Comparison of ENCODE assay signal across 8 cellular contexts in the genomic region with DNA sequence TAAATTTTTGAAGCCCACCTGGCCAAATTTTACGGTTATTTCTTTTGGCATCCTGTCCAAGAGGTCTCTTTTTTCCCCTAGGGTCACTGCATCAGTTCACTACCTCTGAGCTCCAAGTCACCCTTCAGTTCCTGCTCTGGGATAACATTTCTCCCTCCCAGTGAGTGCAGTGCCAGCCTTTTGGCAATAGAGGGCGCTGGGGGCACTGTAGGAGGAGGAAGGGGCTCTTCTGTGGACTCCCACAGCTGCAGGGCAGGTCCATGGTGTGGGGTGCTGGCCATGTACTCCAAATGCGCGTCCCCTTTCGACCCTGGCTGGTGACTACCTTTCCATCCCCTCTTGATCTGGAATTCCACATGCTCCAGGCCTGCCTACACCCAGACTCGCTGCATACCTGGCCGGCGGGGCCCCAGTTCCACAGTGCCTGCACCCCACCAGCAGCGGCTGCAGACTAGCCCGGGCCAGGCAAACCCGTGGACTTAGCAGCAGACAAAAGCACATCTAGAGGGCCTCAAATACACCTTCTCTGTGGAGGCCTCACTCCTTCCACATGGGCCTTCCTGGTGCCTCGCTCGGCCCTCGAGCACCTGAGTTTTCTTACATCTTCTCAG. TPM values are rescaled to one million over a fixed set of nuclear protein-coding genes. Genes with fewer than 3 reads are reported as not detected.
DNase-seq lines count a peak whose midpoint lies in the region; ATAC-seq lines count a peak whose summit lies in the region.

No MANE protein-coding gene starts in this region.

- H3K4me3 Mint-ChIP-seq in activated CD8-positive, alpha-beta T cell treated with anti-CD3 and anti-CD28 coated beads, Interleukin-2, amount 10 ng/mL, durations not matched to agents 7 days and 5 days = no peak overlapping the region

- no peaks in the 10 kb centered on the region for H3K9me3 Mint-ChIP-seq in activated CD8-positive, alpha-beta T cell treated with anti-CD3 and anti-CD28 coated beads, Interleukin-2, amount 10 ng/mL, durations not matched to agents 7 days and 5 days (ENCODE audit: insufficient read depth)

- no peak for ATAC-seq in activated CD8-positive, alpha-beta T cell treated with anti-CD3 and anti-CD28 coated beads, Interleukin-2, amount 10 ng/mL, durations not matched to agents 7 days and 5 days
- no peak for ATAC-seq in activated CD4-positive, CD25-positive, alpha-beta regulatory T cell treated with anti-CD3 and anti-CD28 coated beads, Interleukin-2, amount 50 U/mL, for 24 hours
- no peak for ATAC-seq in GM18520 (IDR thresholded peaks at IDR 0.05; ENCODE audit: unreplicated experiment)

- CTCF ChIA-PET in activated CD8-positive, alpha-beta T cell treated with anti-CD3 and anti-CD28 coated beads, Interleukin-2, amount 10 ng/mL, durations not matched to agents 7 days and 5 days (lab: Charles Lee) = interaction anchor here (0.6 to 2.1 kb wide), 10 partner anchors 8 to 421 kb away, joined by 3 to 10 read pairs (median 4); partner anchors contain the start of gene NINJ1

- H3K27me3 Mint-ChIP-seq in activated CD8-positive, alpha-beta T cell treated with anti-CD3 and anti-CD28 coated beads, Interleukin-2, amount 10 ng/mL, durations not matched to agents 7 days and 5 days (ENCODE audit: low read depth) = no peaks in the 10 kb centered on the region

- no peak overlapping the region for H3K27ac Mint-ChIP-seq in activated CD8-positive, alpha-beta T cell treated with anti-CD3 and anti-CD28 coated beads, Interleukin-2, amount 10 ng/mL, durations not matched to agents 7 days and 5 days

- H3K4me1 Mint-ChIP-seq in activated CD8-positive, alpha-beta T cell treated with anti-CD3 and anti-CD28 coated beads, Interleukin-2, amount 10 ng/mL, durations not matched to agents 7 days and 5 days (ENCODE audit: low read depth) = peaks cover 13% of the 10 kb centered on the region

- peak; percentile 46 for DNase-seq in stimulated activated CD4-positive, alpha-beta T cell treated with anti-CD3 and anti-CD28 coated beads, Interleukin-2, amount 100 ng/mL, for 48 hours
- DNase-seq in stimulated activated CD4-positive, alpha-beta T cell treated with anti-CD3 and anti-CD28 coated beads, Interleukin-12 subunit alpha, Interleukin-12 subunit beta, amount 100 ng/mL, for 4 hours = no peak
- DNase-seq in NCI-H1092 (lab: John Stamatoyannopoulos, UW) = peak; percentile 37
- DNase-seq in activated CD8-positive, alpha-beta T cell treated with anti-CD3 and anti-CD28 coated beads, Interleukin-2, amount 10 ng/mL, durations not matched to agents 7 days and 5 days = peak; percentile 52
- peak; percentile 85 for DNase-seq in iPS-NIHi11 (ENCODE audit: low spot score)
- DNase-seq in NCI-H345 (lab: John Stamatoyannopoulos, UW) = no peak

- POLR2A ChIA-PET in activated CD8-positive, alpha-beta T cell treated with anti-CD3 and anti-CD28 coated beads, Interleukin-2, amount 10 ng/mL, durations not matched to agents 7 days and 5 days (lab: Charles Lee) = no interaction called here

- H3K36me3 Mint-ChIP-seq in activated CD8-positive, alpha-beta T cell treated with anti-CD3 and anti-CD28 coated beads, Interleukin-2, amount 10 ng/mL, durations not matched to agents 7 days and 5 days (ENCODE audit: low read depth) = peaks cover under 1% of the 10 kb centered on the region

RNA-seq across cellular contexts. Expression of gene NINJ1, which starts 20.3 kb away (rescaled TPM):
- total RNA-seq in activated CD8-positive, alpha-beta T cell treated with anti-CD3 and anti-CD28 coated beads, Interleukin-2, amount 10 ng/mL, durations not matched to agents 7 days and 5 days = 10 to 100 TPM; 20.8 to 21.1 TPM

RNA-seq across cellular contexts. Expression of gene WNK2, which starts 29.5 kb away (rescaled TPM):
- not detected for total RNA-seq in activated CD8-positive, alpha-beta T cell treated with anti-CD3 and anti-CD28 coated beads, Interleukin-2, amount 10 ng/mL, durations not matched to agents 7 days and 5 days

RNA-seq across cellular contexts. Expression of gene CARD19, which starts 58.4 kb away (rescaled TPM):
- 10 to 100 TPM; 51.7 to 55.4 TPM for total RNA-seq in activated CD8-positive, alpha-beta T cell treated with anti-CD3 and anti-CD28 coated beads, Interleukin-2, amount 10 ng/mL, durations not matched to agents 7 days and 5 days

Comparison
In these comparisons a context has a peak if more than half of its experiments do, and no peak if none do; other contexts are left out.
1. DNase-seq: peak in stimulated activated CD4-positive, alpha-beta T cell treated with anti-CD3 and anti-CD28 coated beads, Interleukin-2, amount 100 ng/mL, for 48 hours (2 of 2), NCI-H1092 (single experiment), activated CD8-positive, alpha-beta T cell treated with anti-CD3 and anti-CD28 coated beads, Interleukin-2, amount 10 ng/mL, durations not matched to agents 7 days and 5 days (single experiment) and iPS-NIHi11 (single experiment); none in stimulated activated CD4-positive, alpha-beta T cell treated with anti-CD3 and anti-CD28 coated beads, Interleukin-12 subunit alpha, Interleukin-12 subunit beta, amount 100 ng/mL, for 4 hours (single experiment) and NCI-H345 (single experiment).